Comparison of ENCODE assay signal across 1 cellular context in genomic region chr20:38982291-38982690, GRCh38.
A peak's percentile ranks its signal among the peaks of the same experiment; 100 is the strongest.
TF ChIP-seq lines count a peak whose summit lies in the region.

No MANE protein-coding gene starts in this region.

TF ChIP-seq in HepG2, 621 proteins besides CTCF, POLR2A, EP300 and RAD21 (continues in another document):
- TF ChIP-seq FOXA3 (CRISPR knock-in tag; IDR thresholded peaks at IDR 0.05) (peak; percentile 72), RFXANK (CRISPR knock-in tag; IDR thresholded peaks at IDR 0.05) (no peak), ELF3 (CRISPR knock-in tag; IDR thresholded peaks at IDR 0.05) (peak; percentile 93), TFAP4 (IDR thresholded peaks at IDR 0.05; ENCODE audit: borderline replicate concordance, low read depth) (peak; percentile 41; the same call in 1 of the 2 replicates), ZBTB20 (CRISPR knock-in tag; IDR thresholded peaks at IDR 0.05; ENCODE audit: borderline replicate concordance, low read depth) (peak; percentile 30; the same call in 1 of the 2 replicates), ERF (CRISPR knock-in tag; IDR thresholded peaks at IDR 0.05) (0 out of 2 replicates have a peak, but pooled peaks have one; percentile 22), HDAC1 (CRISPR knock-in tag; IDR thresholded peaks at IDR 0.05) (0 out of 2 replicates have a peak, but pooled peaks have one; percentile 24), ETV5 (CRISPR knock-in tag; IDR thresholded peaks at IDR 0.05; ENCODE audit: borderline replicate concordance) (peak; percentile 12; the same call in 1 of the 2 replicates), MLX (CRISPR knock-in tag; IDR thresholded peaks at IDR 0.05) (no peak), GATAD2A (CRISPR knock-in tag; IDR thresholded peaks at IDR 0.05) (peak; percentile 50; the same call in 1 of the 2 replicates), ZNF296 (CRISPR knock-in tag; conservative IDR thresholded peaks at IDR 0.05) (no peak), ZGPAT (CRISPR knock-in tag; IDR thresholded peaks at IDR 0.05) (0 out of 2 replicates have a peak, but pooled peaks have one; percentile 18), TEAD3 (CRISPR knock-in tag; optimal IDR thresholded peaks at IDR 0.05; ENCODE audit: borderline replicate concordance) (peak; percentile 68), HNRNPK (IDR thresholded peaks at IDR 0.05; ENCODE audit: low read depth, low read length, poor library complexity, severe bottlenecking) (peak; percentile 87), E2F5 (CRISPR knock-in tag; conservative IDR thresholded peaks at IDR 0.05) (no peak), PPARG (CRISPR knock-in tag; conservative IDR thresholded peaks at IDR 0.05) (peak; percentile 54; the same call in 1 of the 2 replicates), ZNF597 (CRISPR knock-in tag; IDR thresholded peaks at IDR 0.05) (no peak), NCOA2 (CRISPR knock-in tag; IDR thresholded peaks at IDR 0.05) (0 out of 2 replicates have a peak, but pooled peaks have one; percentile 24), ZNF30 (CRISPR knock-in tag; IDR thresholded peaks at IDR 0.05) (no peak), SP5 (CRISPR knock-in tag; IDR thresholded peaks at IDR 0.05; ENCODE audit: borderline replicate concordance, low read depth) (0 out of 2 replicates have a peak, but pooled peaks have one; percentile 63), POLR2AphosphoS5 (IDR thresholded peaks at IDR 0.05; ENCODE audit: low read depth, low read length) (no peak), ARID5B (CRISPR knock-in tag; IDR thresholded peaks at IDR 0.05) (peak; percentile 83), RELA (CRISPR knock-in tag; IDR thresholded peaks at IDR 0.05) (no peak), ZBTB1 (CRISPR knock-in tag; IDR thresholded peaks at IDR 0.05; ENCODE audit: borderline replicate concordance) (no peak), HOMEZ (CRISPR knock-in tag; IDR thresholded peaks at IDR 0.05; ENCODE audit: low read depth) (no peak), SOX5 (CRISPR knock-in tag; IDR thresholded peaks at IDR 0.05; ENCODE audit: borderline replicate concordance) (peak; percentile 79; the same call in 1 of the 2 replicates), SAP130 (CRISPR knock-in tag; IDR thresholded peaks at IDR 0.05; ENCODE audit: low read depth) (peak; percentile 73), CEBPG (CRISPR knock-in tag; IDR thresholded peaks at IDR 0.05) (peak; percentile 18; the same call in 1 of the 2 replicates), SOX13 (IDR thresholded peaks at IDR 0.05) (no peak), SOX13 (CRISPR knock-in tag; conservative IDR thresholded peaks at IDR 0.05 in 1 of 2, IDR thresholded peaks at IDR 0.05 in 1 of 2) (peak in 1 of 2 experiments; percentile 73; a peak in 1 of 4 replicates), HMGXB4 (CRISPR knock-in tag; IDR thresholded peaks at IDR 0.05; ENCODE audit: borderline replicate concordance in 1 of 2, low read depth in 1 of 2) (peak in 1 of 2 experiments; percentile 32; a peak in 1 of 4 replicates), ZKSCAN8 (CRISPR knock-in tag; IDR thresholded peaks at IDR 0.05; ENCODE audit: borderline replicate concordance) (0 out of 2 replicates have a peak, but pooled peaks have one; percentile 29), HMG20A (CRISPR knock-in tag; IDR thresholded peaks at IDR 0.05; ENCODE audit: borderline replicate concordance) (peak; percentile 46; the same call in 1 of the 2 replicates), FOXP4 (CRISPR knock-in tag; IDR thresholded peaks at IDR 0.05) (peak; percentile 40), FOXP1 (IDR thresholded peaks at IDR 0.05) (no peak), FOXP1 (CRISPR knock-in tag; IDR thresholded peaks at IDR 0.05) (peak; percentile 49; the same call in 1 of the 2 replicates), ZXDC (CRISPR knock-in tag; IDR thresholded peaks at IDR 0.05) (no peak), ZNF230 (CRISPR knock-in tag; IDR thresholded peaks at IDR 0.05) (no peak), IRF2 (CRISPR knock-in tag; IDR thresholded peaks at IDR 0.05) (peak; percentile 42; the same call in 1 of the 2 replicates), E2F2 (CRISPR knock-in tag; IDR thresholded peaks at IDR 0.05; ENCODE audit: borderline replicate concordance) (no peak)
